9 cellular contexts compared by ENCODE assay signal in the genomic region with DNA sequence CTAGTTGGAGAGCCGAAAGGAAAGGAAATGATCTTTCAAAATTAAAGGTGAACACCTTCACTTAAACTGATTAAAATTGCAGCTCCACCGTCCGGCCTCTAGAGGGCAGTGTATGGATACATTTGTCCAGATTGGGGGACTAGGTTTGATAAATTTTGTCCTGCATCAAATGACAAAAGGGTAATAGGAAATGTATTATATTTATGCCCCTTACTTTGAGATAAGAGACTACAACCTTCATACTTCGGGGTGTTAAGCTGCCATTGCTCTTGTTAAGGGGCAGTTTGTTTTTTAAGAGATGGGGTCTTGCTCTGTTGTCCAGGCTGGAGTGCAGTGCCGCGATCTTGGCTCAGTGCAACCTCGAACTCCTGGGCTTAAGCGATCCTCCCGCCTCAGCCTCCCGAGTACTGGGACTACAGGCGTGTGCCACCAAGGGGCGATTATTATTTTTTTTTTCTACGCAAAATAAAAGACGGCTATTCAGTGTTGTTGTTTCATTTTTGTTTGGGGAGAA. TPM values are rescaled to one million over a fixed set of nuclear protein-coding genes. Genes with fewer than 3 reads are reported as not detected.
A peak's percentile ranks its signal among the peaks of the same experiment; 100 is the strongest.
DNase-seq lines count a peak whose midpoint lies in the region; ATAC-seq and TF ChIP-seq lines count a peak whose summit lies in the region.
"Had no signal": no experiment of that assay in that cellular context is flagged by ENCODE, and none has a peak within 500 bp of the region (broad histone marks: within the 10 kb centered on the region; RNA-seq: fewer than 3 reads in every experiment).

No MANE protein-coding gene starts in this region.

- no peaks in the 10 kb centered on the region for H3K27me3 ChIP-seq in Peyer's patch
- peaks cover 2% of the 10 kb centered on the region for H3K27me3 ChIP-seq in thymus (ENCODE audit: control insufficient read depth, insufficient read depth)

- peaks cover 9% of the 10 kb centered on the region for H3K27me3 Mint-ChIP-seq in IgD-negative memory B cell
- no peaks in the 10 kb centered on the region for H3K27me3 Mint-ChIP-seq in activated T-helper 17 cell treated with anti-CD3 and anti-CD28 coated beads, Interleukin-2, amount 50 U/mL, for 72 hours
- no peaks in the 10 kb centered on the region for H3K27me3 Mint-ChIP-seq in nephron (ENCODE audit: low read depth)

- DNase-seq in CMK (ENCODE audit: low read depth) (peak; percentile 36), Peyer's patch (peak in 2 of 3 donors; percentile 60 to 82), fibroblast of mammary gland (ENCODE audit: low read depth) (peak; percentile 73)

- peaks cover 0 to 29% (median 0%) of the 10 kb centered on the region in 3 donors for H3K36me3 ChIP-seq in Peyer's patch
- H3K36me3 ChIP-seq in thymus (ENCODE audit: control insufficient read depth, insufficient read depth), result peaks cover 31% of the 10 kb centered on the region

- H3K4me3 Mint-ChIP-seq in IgD-negative memory B cell, result peak overlapping the region; percentile 37 to 92 (median 80)
- peak overlapping the region; percentile 62 for H3K4me3 Mint-ChIP-seq in activated T-helper 17 cell treated with anti-CD3 and anti-CD28 coated beads, Interleukin-2, amount 50 U/mL, for 72 hours
- H3K4me3 Mint-ChIP-seq in nephron, result peak overlapping the region; percentile 93 to 99 (median 98)

- no peaks in the 10 kb centered on the region for H3K9me3 Mint-ChIP-seq in IgD-negative memory B cell
- no peaks in the 10 kb centered on the region for H3K9me3 Mint-ChIP-seq in activated T-helper 17 cell treated with anti-CD3 and anti-CD28 coated beads, Interleukin-2, amount 50 U/mL, for 72 hours
- H3K9me3 Mint-ChIP-seq in nephron, result no peaks in the 10 kb centered on the region

- H3K4me1 ChIP-seq in Peyer's patch (peaks cover 0 to 31% (median 0%) of the 10 kb centered on the region in 4 donors), thymus (ENCODE audit: control insufficient read depth, insufficient read depth, low read length) (peaks cover 2% of the 10 kb centered on the region)

- ATAC-seq in activated T-helper 17 cell treated with anti-CD3 and anti-CD28 coated beads, Interleukin-2, amount 50 U/mL, for 72 hours (replicated peaks), result peak; percentile 53
- no peak for ATAC-seq in GM19351 (IDR thresholded peaks at IDR 0.05; ENCODE audit: unreplicated experiment)

- H3K9me3 ChIP-seq in Peyer's patch (no peaks in the 10 kb centered on the region), thymus (ENCODE audit: control insufficient read depth) (no peaks in the 10 kb centered on the region)

- peak; percentile 81 to 95 (median 92) for TF ChIP-seq CTCF in Peyer's patch (IDR thresholded peaks at IDR 0.05)
- TF ChIP-seq CTCF in fibroblast of mammary gland (conservative IDR thresholded peaks at IDR 0.05; ENCODE audit: control insufficient read depth, insufficient read depth, low read depth, low read length), result peak; percentile 88
- TF ChIP-seq CTCF in nephron (IDR thresholded peaks at IDR 0.05; ENCODE audit: unreplicated experiment in 3 of 3), result peak; percentile 75 to 86 (median 80)

- no peak for TF ChIP-seq POLR2A in Peyer's patch (IDR thresholded peaks at IDR 0.05)

- peak overlapping the region in 1 of 3 donors; percentile 67 for H3K27ac Mint-ChIP-seq in IgD-negative memory B cell
- H3K27ac Mint-ChIP-seq in activated T-helper 17 cell treated with anti-CD3 and anti-CD28 coated beads, Interleukin-2, amount 50 U/mL, for 72 hours, result no peak overlapping the region
- H3K27ac Mint-ChIP-seq in nephron, result peak overlapping the region; percentile 81 to 98 (median 96)

- no peaks in the 10 kb centered on the region for H3K36me3 Mint-ChIP-seq in IgD-negative memory B cell
- peaks cover 45% of the 10 kb centered on the region for H3K36me3 Mint-ChIP-seq in activated T-helper 17 cell treated with anti-CD3 and anti-CD28 coated beads, Interleukin-2, amount 50 U/mL, for 72 hours (ENCODE audit: low read depth)
- H3K36me3 Mint-ChIP-seq in nephron (ENCODE audit: low read depth), result peaks cover 37% of the 10 kb centered on the region

- peak overlapping the region; percentile 55 to 84 (median 72) for H3K27ac ChIP-seq in Peyer's patch
- no peak overlapping the region for H3K27ac ChIP-seq in thymus (ENCODE audit: low read depth)

- peak overlapping the region; percentile 26 to 75 (median 58) for H3K4me3 ChIP-seq in Peyer's patch
- H3K4me3 ChIP-seq in fibroblast of mammary gland (ENCODE audit: control insufficient read depth, low read depth, low read length), result peak overlapping the region; percentile 86
- peak overlapping the region; percentile 7 for H3K4me3 ChIP-seq in thymus (ENCODE audit: low read length)

- 38% methylated on average over 14 of the region's 14 CpGs for WGBS in thymus

- H3K4me1 Mint-ChIP-seq in IgD-negative memory B cell (peaks cover 6 to 12% (median 7%) of the 10 kb centered on the region in 3 donors), nephron (peaks cover 4% of the 10 kb centered on the region)
- peaks cover 6% of the 10 kb centered on the region for H3K4me1 Mint-ChIP-seq in activated T-helper 17 cell treated with anti-CD3 and anti-CD28 coated beads, Interleukin-2, amount 50 U/mL, for 72 hours

RNA-seq across cellular contexts. Expression of gene SUOX, which starts 0.8 kb away (rescaled TPM):
- polyA plus RNA-seq in IgD-negative memory B cell, result 1.3 TPM
- 10 to 100 TPM; 16.5 to 38.9 (median 27.0) TPM for total RNA-seq in Peyer's patch
- 1 to 10 TPM; 3.4 to 3.5 TPM for total RNA-seq in activated T-helper 17 cell treated with anti-CD3 and anti-CD28 coated beads, Interleukin-2, amount 50 U/mL, for 72 hours
- polyA plus RNA-seq in thymus, result 11.6 TPM

RNA-seq across cellular contexts. Expression of gene RAB5B, which starts 22.4 kb away (rescaled TPM):
- polyA plus RNA-seq in IgD-negative memory B cell, result 54.7 TPM
- total RNA-seq in Peyer's patch, result 10 to 100 TPM; 70.7 to 96.6 (median 84.2) TPM
- total RNA-seq in activated T-helper 17 cell treated with anti-CD3 and anti-CD28 coated beads, Interleukin-2, amount 50 U/mL, for 72 hours, result 10 to 100 TPM; 34.2 to 50.8 TPM
- polyA plus RNA-seq in thymus, result 63.1 TPM

RNA-seq across cellular contexts. Expression of gene IKZF4, which starts 24.6 kb away (rescaled TPM):
- 0.35 TPM for polyA plus RNA-seq in IgD-negative memory B cell
- total RNA-seq in Peyer's patch, result 1 to 10 TPM; 2.8 to 7.4 (median 3.6) TPM
- 10 to 100 TPM; 19.1 to 20.3 TPM for total RNA-seq in activated T-helper 17 cell treated with anti-CD3 and anti-CD28 coated beads, Interleukin-2, amount 50 U/mL, for 72 hours
- 2.7 TPM for polyA plus RNA-seq in thymus

RNA-seq across cellular contexts. Expression of gene CDK2, which starts 29.6 kb away (rescaled TPM):
- polyA plus RNA-seq in IgD-negative memory B cell (8.9 TPM), thymus (22.3 TPM)
- 10 to 100 TPM in 3 of 4 donors, 1 to 10 TPM in 1; 7.7 to 55.3 (median 13.4) TPM for total RNA-seq in Peyer's patch
- total RNA-seq in activated T-helper 17 cell treated with anti-CD3 and anti-CD28 coated beads, Interleukin-2, amount 50 U/mL, for 72 hours, result 100 to 1,000 TPM; 101 to 104 TPM

RNA-seq across cellular contexts. Expression of gene PMEL, which starts 30.4 kb away (rescaled TPM):
- polyA plus RNA-seq in IgD-negative memory B cell, result 1.1 TPM
- total RNA-seq in Peyer's patch, result 1 to 10 TPM; 2.5 to 10.0 (median 3.0) TPM
- 1 to 10 TPM in 1 of 2 donors, under 1 TPM in 1; 0.30 to 2.5 TPM for total RNA-seq in activated T-helper 17 cell treated with anti-CD3 and anti-CD28 coated beads, Interleukin-2, amount 50 U/mL, for 72 hours
- 0.94 TPM for polyA plus RNA-seq in thymus
- total RNA-seq: T-helper 1 cell treated with Interleukin-12 subunit alpha and Interleukin-12 subunit beta and Interleukin-4 antibody, amounts not matched to agents 30 ng/mL and 1 ng/mL, for 36 hours had no signal

Comparison
In these comparisons a context has a peak if more than half of its experiments do, and no peak if none do; other contexts are left out.
1. H3K4me3 ChIP-seq: peak in every context shown above with its lines; median percentile 86 in fibroblast of mammary gland; 58 in Peyer's patch; 7 in thymus.